8 cellular contexts compared by ENCODE assay signal in genomic region chr13:97522243-97522642, GRCh38.
"Had no signal": no experiment of that assay in that cellular context is flagged by ENCODE, and none has a peak within 500 bp of the region (broad histone marks: within the 10 kb centered on the region; RNA-seq: fewer than 3 reads in every experiment).

No MANE protein-coding gene starts in this region.

- ATAC-seq: GM23338, HCT116, K562 had no signal

- H2AFZ ChIP-seq: GM23338 had no signal

- DNase-seq: HFFc6, IMR-90 had no signal

- H3K9me3 ChIP-seq: HAP-1 had no signal

- H3K27ac Mint-ChIP-seq: GM23338, HFFc6 had no signal

- H3K4me1 Mint-ChIP-seq: GM23338 had no signal

- FAIRE-seq: H1, K562 had no signal

- H3K4me3 Mint-ChIP-seq: GM23338, HFFc6 had no signal

- H3K36me3 ChIP-seq: HAP-1 had no signal

- H3K4me3 ChIP-seq: GM23338, HAP-1, K562 had no signal

- H3K9me3 Mint-ChIP-seq: HFFc6 had no signal

- H3K4me1 ChIP-seq: HAP-1 had no signal

- H3K27ac ChIP-seq: HL-60 had no signal

- H3K4me2 ChIP-seq: GM23338 had no signal
